Comparison of ENCODE assay signal across 20 cellular contexts in the genomic region with DNA sequence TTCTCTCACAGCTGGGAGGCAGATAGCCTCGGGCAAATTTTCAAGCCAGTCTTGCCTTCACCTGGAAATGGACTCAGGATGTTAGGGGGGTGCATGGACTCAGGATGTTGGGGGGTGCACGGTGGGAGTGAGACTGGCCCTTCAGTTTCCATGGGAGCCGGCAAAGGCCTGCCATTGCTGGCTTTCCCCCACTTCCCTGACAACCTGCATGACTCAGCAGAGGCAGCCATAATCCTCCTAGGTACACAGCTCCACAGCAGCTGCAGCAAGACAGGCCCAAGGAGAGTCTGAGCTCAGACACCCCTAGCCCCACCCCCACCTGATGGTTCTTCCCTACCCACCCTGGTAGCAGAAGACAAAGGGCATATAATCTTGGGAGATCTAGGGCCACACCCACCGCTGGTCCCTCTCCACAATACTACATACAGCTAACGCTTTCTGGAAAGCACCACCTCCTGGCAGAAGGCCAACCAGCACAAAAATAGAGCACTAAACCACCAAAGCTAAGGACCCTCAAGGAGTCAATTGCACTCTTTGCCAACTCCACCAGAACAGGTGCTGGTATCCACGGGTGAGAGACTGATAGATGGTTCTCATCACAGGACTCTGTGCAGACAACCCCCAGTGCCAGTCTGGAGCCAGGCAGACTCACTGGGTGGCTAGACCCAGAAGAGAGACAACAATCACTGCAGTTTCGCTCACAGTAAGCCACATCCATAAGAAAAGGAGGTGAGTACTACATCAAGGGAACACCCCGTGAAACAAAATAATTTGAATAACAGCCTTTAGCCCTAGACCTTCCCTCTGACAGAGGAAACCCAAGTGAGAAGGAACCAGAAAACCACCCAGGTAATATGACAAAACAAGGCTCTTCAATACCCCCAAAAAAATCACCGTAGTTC. TPM values are rescaled to one million over a fixed set of nuclear protein-coding genes. Genes with fewer than 3 reads are reported as not detected.
DNase-seq lines count a peak whose midpoint lies in the region; ATAC-seq and TF ChIP-seq lines count a peak whose summit lies in the region.
"Had no signal": no experiment of that assay in that cellular context is flagged by ENCODE, and none has a peak within 500 bp of the region (broad histone marks: within the 10 kb centered on the region; RNA-seq: fewer than 3 reads in every experiment).

No MANE protein-coding gene starts in this region.

- no TSS peak for BruUV-seq in A673 (replicated peaks; lab: Mats Ljungman, UMichigan)

- no peak overlapping the region for H3K4me3 ChIP-seq in A673 (ENCODE audit: low read depth, low read length, poor library complexity, severe bottlenecking)
- H3K4me3 ChIP-seq: A549; BLaER1 treated with 17β-estradiol and CSF1 and Interleukin-3, amounts not matched to agents 10 nM and 100 nM; GM12878; heart right ventricle had no signal

- no peak overlapping the region for H3K27ac ChIP-seq in A673 (ENCODE audit: low read depth, low read length, poor library complexity, severe bottlenecking)
- H3K27ac ChIP-seq: brain microvascular endothelial cell, heart right ventricle, KMS-11 had no signal

- no peaks in the 10 kb centered on the region for H3K27me3 ChIP-seq in A673 (replicated peaks; ENCODE audit: insufficient read depth, low read depth, low read length, poor library complexity)
- H3K27me3 ChIP-seq: BLaER1 treated with 17β-estradiol and CSF1 and Interleukin-3, amounts not matched to agents 10 nM and 100 nM; brain microvascular endothelial cell; heart right ventricle had no signal

- no peaks in the 10 kb centered on the region for H3K4me1 ChIP-seq in A673 (ENCODE audit: insufficient read depth, low read length, poor library complexity, severe bottlenecking)

- CTCF ChIA-PET in A673 (lab: Charles Lee) = no interaction called here

- peak; percentile 45 for DNase-seq in NCI-H2107 treated with DMSO at 0.1 percent for 48 hours (lab: John Stamatoyannopoulos, UW; ENCODE audit: unreplicated experiment)
- DNase-seq in NCI-H2107 (lab: John Stamatoyannopoulos, UW) = no peak
- peak; percentile 91 for DNase-seq in NCI-H187 (lab: John Stamatoyannopoulos, UW)
- peak; percentile 24 for DNase-seq in SHP77 treated with DMSO at 0.1 percent for 48 hours (lab: John Stamatoyannopoulos, UW)
- peak in 1 of 2 donors; percentile 35 for DNase-seq in left colon
- DNase-seq in A673 (ENCODE audit: low spot score) = no peak
- DNase-seq: activated CD4-positive, alpha-beta T cell treated with anti-CD3 and anti-CD28 coated beads for 4 hours; activated naive CD8-positive, alpha-beta T cell treated with anti-CD3 and anti-CD28 coated beads, Interleukin-2, amount 10 ng/mL, durations not matched to agents 7 days and 5 days; brain microvascular endothelial cell; GF-D8; heart right ventricle; NCI-H1048; NCI-H526 had no signal

- intact Hi-C loops in left colon (cut with DNase I, micrococcal nuclease) = no loop called here
- intact Hi-C loops in A673 (cut with micrococcal nuclease; ENCODE audit: unreplicated experiment) = no loop called here

- TF ChIP-seq CTCF in A673 (conservative IDR thresholded peaks at IDR 0.05; ENCODE audit: low read depth, low read length) = no peak

- no peaks in the 10 kb centered on the region for H3K9me3 ChIP-seq in A673 (ENCODE audit: low read depth, low read length, poor library complexity, severe bottlenecking)

- no peaks in the 10 kb centered on the region for H3K36me3 ChIP-seq in A673 (ENCODE audit: insufficient read depth, low read length, poor library complexity, severe bottlenecking)
- H3K36me3 ChIP-seq: brain microvascular endothelial cell, heart right ventricle had no signal

- POLR2A ChIA-PET in A673 (lab: Charles Lee; ENCODE audit: low non-redundant PET) = no interaction called here

- ATAC-seq in left colon (peak; percentile 19), GM21576 (IDR thresholded peaks at IDR 0.05; ENCODE audit: unreplicated experiment) (no peak), HG03139 (IDR thresholded peaks at IDR 0.05; ENCODE audit: unreplicated experiment) (no peak)
- ATAC-seq: A549; activated T-helper 17 cell treated with anti-CD3 and anti-CD28 coated beads, Interleukin-2, amount 50 U/mL, for 72 hours; GM12878; heart right ventricle had no signal

RNA-seq across cellular contexts. Expression of a gene that starts 18.3 kb away (rescaled TPM):
- total RNA-seq in left colon (1 to 10 TPM; 2.7 to 6.0 TPM), A673 (2021) (5.6 and 7.3 TPM in 2 replicates)

RNA-seq across cellular contexts. Expression of a gene that starts 38.4 kb away (rescaled TPM):
- total RNA-seq in left colon (10 to 100 TPM; 55.5 to 73.0 TPM), A673 (2021) (182 and 193 TPM in 2 replicates)

RNA-seq across cellular contexts. Expression of a gene that starts 38.6 kb away (rescaled TPM):
- 10 to 100 TPM; 40.1 to 43.3 TPM for total RNA-seq in left colon
- 88.3 and 102 TPM in 2 replicates for total RNA-seq in A673 (2021)

Comparison
In these comparisons a context has a peak if more than half of its experiments do, and no peak if none do; other contexts are left out.
1. DNase-seq: peak in NCI-H2107 treated with DMSO at 0.1 percent for 48 hours (single experiment), NCI-H187 (2 of 2) and SHP77 treated with DMSO at 0.1 percent for 48 hours (single experiment); none in NCI-H2107 (single experiment) and A673 (single experiment).